ENCODE assay signal across 14 cellular contexts in genomic region chr9:2299156-2299842, GRCh38.
DNase-seq lines count a peak whose midpoint lies in the region; ATAC-seq and TF ChIP-seq lines count a peak whose summit lies in the region.
"Had no signal": no experiment of that assay in that cellular context is flagged by ENCODE, and none has a peak within 500 bp of the region (broad histone marks: within the 10 kb centered on the region; RNA-seq: fewer than 3 reads in every experiment).

No MANE protein-coding gene starts in this region.

- no peaks in the 10 kb centered on the region for H3K9me3 ChIP-seq in OCI-LY1 (ENCODE audit: low read length)

- CTCF ChIA-PET in activated CD4-positive, alpha-beta memory T cell treated with anti-CD3 and anti-CD28 coated beads for 36 hours (lab: Charles Lee): no interaction called here

- no peak overlapping the region for H2AFZ ChIP-seq in OCI-LY1 (ENCODE audit: low read length)

- H3K79me2 ChIP-seq in OCI-LY1 (ENCODE audit: insufficient read depth, low read length): no peaks in the 10 kb centered on the region

- intact Hi-C loops in left ventricle myocardium superior (cut with micrococcal nuclease): no loop called here
- intact Hi-C loops in activated CD4-positive, alpha-beta memory T cell treated with anti-CD3 and anti-CD28 coated beads for 36 hours (cut with micrococcal nuclease): no loop called here

- no peaks in the 10 kb centered on the region for H3F3A ChIP-seq in OCI-LY1 (ENCODE audit: insufficient read depth, low read length)

- H3K27ac Mint-ChIP-seq in mesothelial cell of epicardium: peak overlapping the region; percentile 3
- H3K27ac Mint-ChIP-seq in activated CD4-positive, alpha-beta memory T cell treated with anti-CD3 and anti-CD28 coated beads for 36 hours: no peak overlapping the region
- H3K27ac Mint-ChIP-seq: activated T-cell treated with anti-CD3 and anti-CD28 coated beads, Interleukin-2, amount 50 U/mL, for 72 hours had no signal

- peak overlapping the region; percentile 57 for H3K27ac ChIP-seq in OCI-LY1 (ENCODE audit: low read depth, low read length, poor library complexity, severe bottlenecking)
- H3K27ac ChIP-seq: SK-N-MC had no signal

- peaks cover 10% of the 10 kb centered on the region for H3K4me1 Mint-ChIP-seq in mesothelial cell of epicardium
- H3K4me1 Mint-ChIP-seq in activated CD4-positive, alpha-beta memory T cell treated with anti-CD3 and anti-CD28 coated beads for 36 hours (ENCODE audit: low read depth): no peaks in the 10 kb centered on the region

- no peak overlapping the region for H3K4me3 ChIP-seq in OCI-LY1 (ENCODE audit: low read depth, low read length, poor library complexity, severe bottlenecking)
- H3K4me3 ChIP-seq: SK-N-MC had no signal

- no peaks in the 10 kb centered on the region for H3K36me3 ChIP-seq in OCI-LY1 (ENCODE audit: insufficient read depth, low read length)

- peaks cover 4% of the 10 kb centered on the region for H3K36me3 Mint-ChIP-seq in mesothelial cell of epicardium
- no peaks in the 10 kb centered on the region for H3K36me3 Mint-ChIP-seq in activated CD4-positive, alpha-beta memory T cell treated with anti-CD3 and anti-CD28 coated beads for 36 hours

- DNase-seq in DMS79 (lab: John Stamatoyannopoulos, UW) (peak; percentile 90), NCI-H1930 (lab: John Stamatoyannopoulos, UW) (peak; percentile 83 to 91), mesothelial cell of epicardium (ENCODE audit: low spot score in 2 of 2, unreplicated experiment in 2 of 2) (no peak), left ventricle myocardium superior (no peak), medulla oblongata (ENCODE audit: extremely low spot score) (no peak)
- no peak for DNase-seq in activated CD4-positive, alpha-beta memory T cell treated with anti-CD3 and anti-CD28 coated beads for 36 hours
- no peak for DNase-seq in activated naive CD4-positive, alpha-beta T cell (lab: John Stamatoyannopoulos, UW)
- DNase-seq: activated CD4-positive, CD25-positive, alpha-beta regulatory T cell treated with anti-CD3 and anti-CD28 coated beads, Interleukin-2, amount 50 U/mL, for 72 hours; activated T-cell treated with anti-CD3 and anti-CD28 coated beads, Interleukin-2, amount 50 U/mL, for 72 hours; midbrain; NCI-H82; stimulated activated naive CD8-positive, alpha-beta T cell treated with anti-CD3 and anti-CD28 coated beads, Interleukin-15, Interleukin-2, amounts not matched to agents 100 U/mL and 50 U/mL, for 24 hours had no signal

- H3K9me3 Mint-ChIP-seq in mesothelial cell of epicardium: peaks cover 13% of the 10 kb centered on the region
- H3K9me3 Mint-ChIP-seq in activated CD4-positive, alpha-beta memory T cell treated with anti-CD3 and anti-CD28 coated beads for 36 hours: no peaks in the 10 kb centered on the region

- H3K27me3 Mint-ChIP-seq in mesothelial cell of epicardium (ENCODE audit: low read depth): no peaks in the 10 kb centered on the region
- peaks cover 7% of the 10 kb centered on the region for H3K27me3 Mint-ChIP-seq in activated CD4-positive, alpha-beta memory T cell treated with anti-CD3 and anti-CD28 coated beads for 36 hours

- POLR2A ChIA-PET in activated CD4-positive, alpha-beta memory T cell treated with anti-CD3 and anti-CD28 coated beads for 36 hours (lab: Charles Lee): no interaction called here

- no peaks in the 10 kb centered on the region for H4K20me1 ChIP-seq in OCI-LY1 (ENCODE audit: insufficient read depth, low read length)

- no peak overlapping the region for H3K4me3 Mint-ChIP-seq in mesothelial cell of epicardium
- no peak overlapping the region for H3K4me3 Mint-ChIP-seq in activated CD4-positive, alpha-beta memory T cell treated with anti-CD3 and anti-CD28 coated beads for 36 hours
- H3K4me3 Mint-ChIP-seq: activated T-cell treated with anti-CD3 and anti-CD28 coated beads, Interleukin-2, amount 50 U/mL, for 72 hours had no signal

- no peaks in the 10 kb centered on the region for H3K9me2 ChIP-seq in OCI-LY1 (ENCODE audit: low read depth, low read length)

- H3K9ac ChIP-seq in OCI-LY1 (ENCODE audit: low read length): no peak overlapping the region; the same call in 1 of the 2 replicates

- H3K4me1 ChIP-seq in OCI-LY1 (ENCODE audit: insufficient read depth, low read length, severe bottlenecking): peaks cover 19% of the 10 kb centered on the region

- ATAC-seq in left ventricle myocardium superior: no peak
- ATAC-seq: activated T-cell treated with anti-CD3 and anti-CD28 coated beads, Interleukin-2, amount 50 U/mL, for 72 hours; stimulated activated naive CD8-positive, alpha-beta T cell treated with anti-CD3 and anti-CD28 coated beads, Interleukin-15, Interleukin-2, amounts not matched to agents 100 U/mL and 50 U/mL, for 24 hours had no signal

- H3K27me3 ChIP-seq in OCI-LY1 (ENCODE audit: insufficient read depth, low read length): no peaks in the 10 kb centered on the region

- no peak for TF ChIP-seq CTCF in OCI-LY1 (IDR thresholded peaks at IDR 0.05; ENCODE audit: low read length)
- no peak for TF ChIP-seq CTCF in mesothelial cell of epicardium (IDR thresholded peaks at IDR 0.05; ENCODE audit: unreplicated experiment)

- H3K4me2 ChIP-seq in OCI-LY1 (ENCODE audit: low read length): no peak overlapping the region

Comparison
In these comparisons a context has a peak if more than half of its experiments do, and no peak if none do; other contexts are left out.
1. DNase-seq: peak in DMS79 (single experiment) and NCI-H1930 (2 of 2); none in mesothelial cell of epicardium (0 of 2), left ventricle myocardium superior (single experiment), activated CD4-positive, alpha-beta memory T cell treated with anti-CD3 and anti-CD28 coated beads for 36 hours (single experiment), activated naive CD4-positive, alpha-beta T cell (0 of 4) and medulla oblongata (single experiment).